Comparison of ENCODE assay signal across 16 cellular contexts in the genomic region with DNA sequence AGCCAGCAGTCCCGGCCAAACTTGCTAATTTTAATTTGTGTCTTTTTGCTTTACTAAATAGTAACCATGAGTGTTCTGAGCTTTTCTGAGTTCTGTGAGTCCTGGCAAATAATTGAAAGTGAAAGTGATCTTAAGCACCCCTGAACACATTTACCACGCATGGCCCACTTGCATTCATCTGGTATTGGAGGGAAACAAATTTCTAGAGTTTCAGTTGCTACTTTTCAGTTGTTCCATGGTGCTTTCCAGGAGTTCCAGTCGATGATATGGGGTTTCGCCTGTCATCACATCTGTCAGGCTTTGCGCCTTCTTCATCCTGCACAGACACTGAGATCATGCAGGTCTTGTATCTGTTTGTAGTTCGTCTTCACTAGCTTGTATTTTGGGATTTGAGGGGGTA. TPM values are rescaled to one million over a fixed set of nuclear protein-coding genes. Genes with fewer than 3 reads are reported as not detected.
DNase-seq lines count a peak whose midpoint lies in the region; ATAC-seq lines count a peak whose summit lies in the region.
"Had no signal": no experiment of that assay in that cellular context is flagged by ENCODE, and none has a peak within 500 bp of the region (broad histone marks: within the 10 kb centered on the region; RNA-seq: fewer than 3 reads in every experiment).

No MANE protein-coding gene starts in this region.

- POLR2A ChIA-PET in activated CD4-positive, alpha-beta memory T cell treated with anti-CD3 and anti-CD28 coated beads for 36 hours (lab: Charles Lee): interaction anchor here (1.2 to 2.1 kb wide), 2 partner anchors 42 to 44 kb away, joined by 3 to 11 read pairs; partner anchors contain the start of gene CRLF3

- H3K27ac Mint-ChIP-seq in activated CD4-positive, alpha-beta memory T cell treated with anti-CD3 and anti-CD28 coated beads for 36 hours: peak overlapping the region; percentile 88
- peak overlapping the region; percentile 49 to 89 (median 69) for H3K27ac Mint-ChIP-seq in immature natural killer cell
- H3K27ac Mint-ChIP-seq: neural progenitor cell had no signal

- CTCF ChIA-PET in activated CD4-positive, alpha-beta memory T cell treated with anti-CD3 and anti-CD28 coated beads for 36 hours (lab: Charles Lee): interaction anchor here (1.0 to 2.1 kb wide), 2 partner anchors 44 to 46 kb away, joined by 5 to 6 read pairs; partner anchors contain the start of gene CRLF3

- peaks cover 18% of the 10 kb centered on the region for H3K4me1 Mint-ChIP-seq in activated CD4-positive, alpha-beta memory T cell treated with anti-CD3 and anti-CD28 coated beads for 36 hours (ENCODE audit: low read depth)
- H3K4me1 Mint-ChIP-seq in immature natural killer cell: peaks cover 13 to 22% of the 10 kb centered on the region in 2 donors
- H3K4me1 Mint-ChIP-seq: neural progenitor cell had no signal

- intact Hi-C loops in activated CD4-positive, alpha-beta memory T cell treated with anti-CD3 and anti-CD28 coated beads for 36 hours (cut with micrococcal nuclease): loop anchor here (2.0 kb wide), 1 partner anchor 16 kb away; no protein-coding TSS in a partner anchor

- H3K36me3 Mint-ChIP-seq in activated CD4-positive, alpha-beta memory T cell treated with anti-CD3 and anti-CD28 coated beads for 36 hours: peaks cover 29% of the 10 kb centered on the region
- H3K36me3 Mint-ChIP-seq in immature natural killer cell: peaks cover 0 to 15% (median 12%) of the 10 kb centered on the region in 3 donors

- peak overlapping the region; percentile 38 for H3K4me3 Mint-ChIP-seq in activated CD4-positive, alpha-beta memory T cell treated with anti-CD3 and anti-CD28 coated beads for 36 hours
- peak overlapping the region in 2 of 5 donors; percentile 6 to 21 for H3K4me3 Mint-ChIP-seq in immature natural killer cell
- H3K4me3 Mint-ChIP-seq: neural progenitor cell had no signal

- no peaks in the 10 kb centered on the region for H3K9me3 Mint-ChIP-seq in activated CD4-positive, alpha-beta memory T cell treated with anti-CD3 and anti-CD28 coated beads for 36 hours
- no peaks in the 10 kb centered on the region for H3K9me3 Mint-ChIP-seq in immature natural killer cell
- H3K9me3 Mint-ChIP-seq: neural progenitor cell had no signal

- ATAC-seq in GM18867 (IDR thresholded peaks at IDR 0.05; ENCODE audit: unreplicated experiment): no peak
- ATAC-seq: gastrocnemius medialis, Right ventricle myocardium inferior had no signal

- DNase-seq in stimulated activated CD4-positive, alpha-beta T cell treated with anti-CD3 and anti-CD28 coated beads, Interleukin-12 subunit alpha, Interleukin-12 subunit beta, amount 100 ng/mL, for 4 hours: peak; percentile 11
- no peak for DNase-seq in stimulated activated CD4-positive, alpha-beta T cell treated with anti-CD3 and anti-CD28 coated beads, Interleukin-4, amount 100 ng/mL, for 1 hour
- DNase-seq in activated CD4-positive, alpha-beta memory T cell treated with anti-CD3 and anti-CD28 coated beads for 36 hours: peak; percentile 55
- peak in 1 of 3 donors; percentile 6 for DNase-seq in immature natural killer cell
- DNase-seq in midbrain (lab: John Stamatoyannopoulos, UW): no peak
- DNase-seq in GF-D8 (lab: John Stamatoyannopoulos, UW): no peak
- DNase-seq in nucleus accumbens (lab: John Stamatoyannopoulos, UW): no peak
- DNase-seq: AML-193, amygdala, gastrocnemius medialis, kidney glomerular epithelial cell, NCI-H1417, NCI-H524 treated with DMSO at 0.1 percent for 48 hours had no signal

- no peaks in the 10 kb centered on the region for H3K27me3 Mint-ChIP-seq in activated CD4-positive, alpha-beta memory T cell treated with anti-CD3 and anti-CD28 coated beads for 36 hours
- H3K27me3 Mint-ChIP-seq in immature natural killer cell (ENCODE audit: low read depth in 3 of 3): peaks cover 0 to 7% (median 0%) of the 10 kb centered on the region in 3 donors

RNA-seq across cellular contexts. Expression of gene CRLF3, which starts 44.1 kb away (rescaled TPM):
- 10 to 100 TPM; 48.1 to 48.5 TPM for total RNA-seq in activated CD4-positive, alpha-beta memory T cell treated with anti-CD3 and anti-CD28 coated beads for 36 hours
- polyA plus RNA-seq in immature natural killer cell: 10 to 100 TPM; 85.8 to 98.7 (median 97.8) TPM

RNA-seq across cellular contexts. Expression of gene ATAD5, which starts 51.4 kb away (rescaled TPM):
- 10 to 100 TPM; 30.0 to 32.9 TPM for total RNA-seq in activated CD4-positive, alpha-beta memory T cell treated with anti-CD3 and anti-CD28 coated beads for 36 hours
- polyA plus RNA-seq in immature natural killer cell: 1 to 10 TPM; 1.7 to 2.5 (median 1.8) TPM

Comparison
In these comparisons a context has a peak if more than half of its experiments do, and no peak if none do; other contexts are left out.
1. DNase-seq: peak in stimulated activated CD4-positive, alpha-beta T cell treated with anti-CD3 and anti-CD28 coated beads, Interleukin-12 subunit alpha, Interleukin-12 subunit beta, amount 100 ng/mL, for 4 hours (single experiment) and activated CD4-positive, alpha-beta memory T cell treated with anti-CD3 and anti-CD28 coated beads for 36 hours (single experiment); none in stimulated activated CD4-positive, alpha-beta T cell treated with anti-CD3 and anti-CD28 coated beads, Interleukin-4, amount 100 ng/mL, for 1 hour (single experiment), midbrain (single experiment), GF-D8 (single experiment) and nucleus accumbens (0 of 56).